8 cellular contexts compared by ENCODE assay signal in genomic region chr22:41998361-41999261, GRCh38.
DNase-seq lines count a peak whose midpoint lies in the region; TF ChIP-seq lines count a peak whose summit lies in the region.

TSS of gene WBP2NL (plus strand) at chr22:41998788. CDS start at chr22:41998819, 31 bp downstream.

- in situ Hi-C loops in astrocyte of the spinal cord (cut with HindIII; ENCODE audit: low sequenced_read_pairs): no loop called here

- no peak for TF ChIP-seq CTCF in 22Rv1 (IDR thresholded peaks at IDR 0.05)
- TF ChIP-seq CTCF in astrocyte of the spinal cord (IDR thresholded peaks at IDR 0.05; ENCODE audit: low read depth, low read length): no peak

- no peaks in the 10 kb centered on the region for H3K9me3 ChIP-seq in iPS-15b (ENCODE audit: control insufficient read depth, insufficient read depth, low read length)

- H3K4me1 ChIP-seq in iPS-15b (ENCODE audit: control insufficient read depth, insufficient read depth, low read length): no peaks in the 10 kb centered on the region

- H3K4me3 ChIP-seq in astrocyte of the spinal cord (ENCODE audit: low read depth, low read length): peak within 1 kb of the TSS; percentile 44
- peak within 1 kb of the TSS; percentile 43 for H3K4me3 ChIP-seq in iPS-15b (ENCODE audit: low read depth, low read length)

- DNase-seq in GM19238 (ENCODE audit: insufficient read length, low spot score): peak; percentile 76
- DNase-seq in HS-5 (ENCODE audit: low read depth): peak; percentile 50
- DNase-seq in T-helper 22 cell (ENCODE audit: low read depth): peak; percentile 77
- peak; percentile 80 for DNase-seq in astrocyte of the spinal cord (ENCODE audit: low read depth, low spot score)
- peak; percentile 74 to 85 (median 84) for DNase-seq in stimulated activated CD4-positive, alpha-beta T cell treated with anti-CD3 and anti-CD28 coated beads, Interleukin-12 subunit alpha, Interleukin-12 subunit beta, amount 100 ng/mL, for 48 hours (ENCODE audit: low read depth in 2 of 3, low spot score in 1 of 3)
- no peak for DNase-seq in NCI-H2196 treated with DMSO at 0.1 percent for 48 hours (lab: John Stamatoyannopoulos, UW; ENCODE audit: unreplicated experiment)

- peaks cover 11% of the 10 kb centered on the region for H3K27me3 ChIP-seq in iPS-15b (ENCODE audit: control insufficient read depth, insufficient read depth, low read length)

- peak within 1 kb of the TSS; percentile 64 for H3K27ac ChIP-seq in 22Rv1

- H3K36me3 ChIP-seq in iPS-15b (ENCODE audit: control insufficient read depth, insufficient read depth, low read length): peaks cover 12% of the 10 kb centered on the region

- H3K9ac ChIP-seq in iPS-15b (ENCODE audit: low read depth, low read length): no peak within 1 kb of the TSS
